Comparison of ENCODE assay signal across 3 cellular contexts in genomic region chr4:38959248-38959647, GRCh38.
TF ChIP-seq lines count a peak whose summit lies in the region.

No MANE protein-coding gene starts in this region.

TF ChIP-seq in HEK293, 187 proteins besides CTCF, POLR2A, EP300 and RAD21:
- peak; percentile 47 for TF ChIP-seq SETDB1 (IDR thresholded peaks at IDR 0.05; ENCODE audit: insufficient read length, low read length)

TF ChIP-seq in K562, 482 proteins besides CTCF, POLR2A, EP300 and RAD21:
- TF ChIP-seq TRIM24 (IDR thresholded peaks at IDR 0.05) (peak in 1 of 2 experiments; percentile 12; a peak in 1 of 4 replicates), TRIM28 (IDR thresholded peaks at IDR 0.05) (0 out of 2 replicates have a peak, but pooled peaks have one; percentile 40), ZFP36 (IDR thresholded peaks at IDR 0.05; ENCODE audit: low read depth, low read length, partially characterized antibody) (peak; percentile 75), ZNF431 (CRISPR knock-in tag; IDR thresholded peaks at IDR 0.05) (peak; percentile 98)

TF ChIP-seq in HepG2, 621 proteins besides CTCF, POLR2A, EP300 and RAD21:
- TF ChIP-seq ZNF430 (CRISPR knock-in tag; IDR thresholded peaks at IDR 0.05): peak; percentile 65; the same call in 1 of the 2 replicates
